In genomic region chr4:69744157-69744478, GRCh38 we compare ENCODE assay signal across 2 cellular contexts.
TF ChIP-seq lines count a peak whose summit lies in the region.

No MANE protein-coding gene starts in this region.

TF ChIP-seq in SK-N-SH, 30 proteins besides CTCF, POLR2A, EP300 and RAD21 (continued from another document):
- TF ChIP-seq, protein P1, sequence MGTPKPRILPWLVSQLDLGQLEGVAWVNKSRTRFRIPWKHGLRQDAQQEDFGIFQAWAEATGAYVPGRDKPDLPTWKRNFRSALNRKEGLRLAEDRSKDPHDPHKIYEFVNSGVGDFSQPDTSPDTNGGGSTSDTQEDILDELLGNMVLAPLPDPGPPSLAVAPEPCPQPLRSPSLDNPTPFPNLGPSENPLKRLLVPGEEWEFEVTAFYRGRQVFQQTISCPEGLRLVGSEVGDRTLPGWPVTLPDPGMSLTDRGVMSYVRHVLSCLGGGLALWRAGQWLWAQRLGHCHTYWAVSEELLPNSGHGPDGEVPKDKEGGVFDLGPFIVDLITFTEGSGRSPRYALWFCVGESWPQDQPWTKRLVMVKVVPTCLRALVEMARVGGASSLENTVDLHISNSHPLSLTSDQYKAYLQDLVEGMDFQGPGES (IDR thresholded peaks at IDR 0.05; ENCODE audit: low read depth, low read length) = no peak
- TF ChIP-seq, protein P2, sequence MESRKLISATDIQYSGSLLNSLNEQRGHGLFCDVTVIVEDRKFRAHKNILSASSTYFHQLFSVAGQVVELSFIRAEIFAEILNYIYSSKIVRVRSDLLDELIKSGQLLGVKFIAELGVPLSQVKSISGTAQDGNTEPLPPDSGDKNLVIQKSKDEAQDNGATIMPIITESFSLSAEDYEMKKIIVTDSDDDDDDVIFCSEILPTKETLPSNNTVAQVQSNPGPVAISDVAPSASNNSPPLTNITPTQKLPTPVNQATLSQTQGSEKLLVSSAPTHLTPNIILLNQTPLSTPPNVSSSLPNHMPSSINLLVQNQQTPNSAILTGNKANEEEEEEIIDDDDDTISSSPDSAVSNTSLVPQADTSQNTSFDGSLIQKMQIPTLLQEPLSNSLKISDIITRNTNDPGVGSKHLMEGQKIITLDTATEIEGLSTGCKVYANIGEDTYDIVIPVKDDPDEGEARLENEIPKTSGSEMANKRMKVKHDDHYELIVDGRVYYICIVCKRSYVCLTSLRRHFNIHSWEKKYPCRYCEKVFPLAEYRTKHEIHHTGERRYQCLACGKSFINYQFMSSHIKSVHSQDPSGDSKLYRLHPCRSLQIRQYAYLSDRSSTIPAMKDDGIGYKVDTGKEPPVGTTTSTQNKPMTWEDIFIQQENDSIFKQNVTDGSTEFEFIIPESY (IDR thresholded peaks at IDR 0.05; ENCODE audit: borderline replicate concordance, low read depth) = no peak
- TF ChIP-seq MEF2A (IDR thresholded peaks at IDR 0.05; ENCODE audit: borderline replicate concordance, low read depth) (no peak), TEAD4 (IDR thresholded peaks at IDR 0.05; ENCODE audit: borderline replicate concordance, insufficient read depth) (no peak), NFIC (IDR thresholded peaks at IDR 0.05; ENCODE audit: borderline replicate concordance) (no peak), POLR2AphosphoS5 (IDR thresholded peaks at IDR 0.05; ENCODE audit: low read depth, low read length) (no peak)

TF ChIP-seq in SK-N-SH treated with all-trans-retinoic acid at 6 μM for 48 hours, 23 proteins besides CTCF, POLR2A, EP300 and RAD21 (continued from another document):
- TF ChIP-seq CREB5 (CRISPR knock-in tag; IDR thresholded peaks at IDR 0.05; ENCODE audit: low read depth) (no peak), ISL1 (CRISPR knock-in tag; IDR thresholded peaks at IDR 0.05) (no peak), CSDC2 (CRISPR knock-in tag; IDR thresholded peaks at IDR 0.05) (no peak), OSR1 (CRISPR knock-in tag; IDR thresholded peaks at IDR 0.05) (no peak), ZNF565 (CRISPR knock-in tag; conservative IDR thresholded peaks at IDR 0.05; ENCODE audit: low read depth) (no peak)
- TF ChIP-seq, protein P3, sequence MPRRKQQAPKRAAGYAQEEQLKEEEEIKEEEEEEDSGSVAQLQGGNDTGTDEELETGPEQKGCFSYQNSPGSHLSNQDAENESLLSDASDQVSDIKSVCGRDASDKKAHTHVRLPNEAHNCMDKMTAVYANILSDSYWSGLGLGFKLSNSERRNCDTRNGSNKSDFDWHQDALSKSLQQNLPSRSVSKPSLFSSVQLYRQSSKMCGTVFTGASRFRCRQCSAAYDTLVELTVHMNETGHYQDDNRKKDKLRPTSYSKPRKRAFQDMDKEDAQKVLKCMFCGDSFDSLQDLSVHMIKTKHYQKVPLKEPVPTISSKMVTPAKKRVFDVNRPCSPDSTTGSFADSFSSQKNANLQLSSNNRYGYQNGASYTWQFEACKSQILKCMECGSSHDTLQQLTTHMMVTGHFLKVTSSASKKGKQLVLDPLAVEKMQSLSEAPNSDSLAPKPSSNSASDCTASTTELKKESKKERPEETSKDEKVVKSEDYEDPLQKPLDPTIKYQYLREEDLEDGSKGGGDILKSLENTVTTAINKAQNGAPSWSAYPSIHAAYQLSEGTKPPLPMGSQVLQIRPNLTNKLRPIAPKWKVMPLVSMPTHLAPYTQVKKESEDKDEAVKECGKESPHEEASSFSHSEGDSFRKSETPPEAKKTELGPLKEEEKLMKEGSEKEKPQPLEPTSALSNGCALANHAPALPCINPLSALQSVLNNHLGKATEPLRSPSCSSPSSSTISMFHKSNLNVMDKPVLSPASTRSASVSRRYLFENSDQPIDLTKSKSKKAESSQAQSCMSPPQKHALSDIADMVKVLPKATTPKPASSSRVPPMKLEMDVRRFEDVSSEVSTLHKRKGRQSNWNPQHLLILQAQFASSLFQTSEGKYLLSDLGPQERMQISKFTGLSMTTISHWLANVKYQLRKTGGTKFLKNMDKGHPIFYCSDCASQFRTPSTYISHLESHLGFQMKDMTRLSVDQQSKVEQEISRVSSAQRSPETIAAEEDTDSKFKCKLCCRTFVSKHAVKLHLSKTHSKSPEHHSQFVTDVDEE (CRISPR knock-in tag; IDR thresholded peaks at IDR 0.05) = no peak
